ENCODE assay signal across 8 cellular contexts in genomic region chr2:101309211-101309700, GRCh38. TPM values are rescaled to one million over a fixed set of nuclear protein-coding genes. Genes with fewer than 3 reads are reported as not detected.
A peak's percentile ranks its signal among the peaks of the same experiment; 100 is the strongest.
DNase-seq lines count a peak whose midpoint lies in the region; ATAC-seq and TF ChIP-seq lines count a peak whose summit lies in the region.

No MANE protein-coding gene starts in this region.

- H4K20me1 ChIP-seq in HCT116 (ENCODE audit: insufficient read depth) (peaks cover 3% of the 10 kb centered on the region; the same call in 1 of the 2 replicates), hepatocyte (ENCODE audit: insufficient read depth, poor library complexity, severe bottlenecking) (peaks cover 31% of the 10 kb centered on the region)

- H3K9me3 ChIP-seq in HCT116 (ENCODE audit: control insufficient read depth in 1 of 2, insufficient read depth in 1 of 2, low read depth in 1 of 2, low read length in 2 of 2), result no peaks in the 10 kb centered on the region
- no peaks in the 10 kb centered on the region for H3K9me3 ChIP-seq in hepatocyte (ENCODE audit: low read depth)

- H3K4me1 ChIP-seq in HCT116 (ENCODE audit: control insufficient read depth in 1 of 2, insufficient read depth in 2 of 2, low read length in 2 of 2) (peaks cover 16 to 43% of the 10 kb centered on the region in 2 experiments), hepatocyte (ENCODE audit: insufficient read depth) (peaks cover 29% of the 10 kb centered on the region)

- no peak for DNase-seq in HCT116 (ENCODE audit: low read depth, low spot score)
- no peak for DNase-seq in hepatocyte (ENCODE audit: low spot score)
- no peak for DNase-seq in Ammon's horn (ENCODE audit: low spot score)
- DNase-seq in OCI-M1 (lab: John Stamatoyannopoulos, UW), result no peak

- H3K9ac ChIP-seq in HCT116 (ENCODE audit: low read length), result peak overlapping the region; percentile 89

- no TSS peak for BruUV-seq in HCT116 (replicated peaks; lab: Mats Ljungman, UMichigan)

- TF ChIP-seq RAD21 in HCT116 (IDR thresholded peaks at IDR 0.05; ENCODE audit: low read depth), result no peak

- intact Hi-C loops in HCT116 (cut with micrococcal nuclease), result no loop called here

- RAD21 ChIA-PET in HCT116 (lab: Charles Lee; ENCODE audit: low non-redundant PET in 1 of 2, low total read pairs in 2 of 2, uncharacterized antibody in 2 of 2, unreplicated experiment in 2 of 2), result no interaction called here

- POLR2A ChIA-PET in HCT116 (lab: Charles Lee), result interaction anchor here (1.4 to 1.5 kb wide), 2 partner anchors 10 to 11 kb away, joined by 3 to 9 read pairs; no protein-coding TSS in a partner anchor

- H3K4me3 ChIP-seq in HCT116 (replicated peaks in 1 of 2; ENCODE audit: low read depth in 1 of 2, low read length in 2 of 2) (peak overlapping the region; percentile 72 to 86), WI38 (ENCODE audit: low read depth, low read length) (peak overlapping the region; percentile 87), hepatocyte (no peak overlapping the region), skin epidermis (peak overlapping the region; percentile 58 to 95 (median 80))

- WGBS in hepatocyte (ENCODE audit: low lambda C conversion rate, missing lambda C conversion rate), result 96% methylated on average over 6 of the region's 6 CpGs

- H3K36me3 ChIP-seq in HCT116 (ENCODE audit: control insufficient read depth in 1 of 2, insufficient read depth in 2 of 2, low read length in 2 of 2) (peaks cover 0 to 3% of the 10 kb centered on the region in 2 experiments; a peak in 1 of 4 replicates), hepatocyte (replicated peaks; ENCODE audit: insufficient read depth, low read depth) (no peaks in the 10 kb centered on the region)

- H3K27ac ChIP-seq in HCT116 (ENCODE audit: low read depth, low read length), result peak overlapping the region; percentile 75
- peak overlapping the region; percentile 91 for H3K27ac ChIP-seq in hepatocyte
- peak overlapping the region in 20 of 21 experiments; percentile 89 to 99 (median 97) for H3K27ac ChIP-seq in skin epidermis

- H3K4me2 ChIP-seq in HCT116 (ENCODE audit: low read length), result peak overlapping the region; percentile 84
- peak overlapping the region; percentile 93 for H3K4me2 ChIP-seq in hepatocyte

- no peak for TF ChIP-seq POLR2A in HCT116 (IDR thresholded peaks at IDR 0.05; ENCODE audit: borderline replicate concordance, extremely low read depth, insufficient read depth, insufficient read length)

- peaks cover 41% of the 10 kb centered on the region for H3K79me2 ChIP-seq in HCT116 (ENCODE audit: insufficient read depth, low read length)
- H3K79me2 ChIP-seq in hepatocyte, result peaks cover 42% of the 10 kb centered on the region

- H2AFZ ChIP-seq in HCT116 (ENCODE audit: low read depth, low read length, poor library complexity, severe bottlenecking) (peak overlapping the region; percentile 41), hepatocyte (peak overlapping the region; percentile 77)

- TF ChIP-seq CTCF in HCT116 (IDR thresholded peaks at IDR 0.05 in 2 of 3, conservative IDR thresholded peaks at IDR 0.05 in 1 of 3; ENCODE audit: borderline replicate concordance in 1 of 3, insufficient read depth in 1 of 3, low read depth in 2 of 3, low read length in 2 of 3), result no peak
- no peak for TF ChIP-seq CTCF in WI38 (IDR thresholded peaks at IDR 0.05; ENCODE audit: low read depth, low read length)
- no peak for TF ChIP-seq CTCF in hepatocyte (IDR thresholded peaks at IDR 0.05; ENCODE audit: poor library complexity)

- CTCF ChIA-PET in HCT116 (lab: Charles Lee), result interaction anchor here (0.6 to 2.6 kb wide), 4 partner anchors 33 to 80 kb away, joined by 3 to 12 read pairs (median 4); partner anchors contain the start of gene CREG2

- no peaks in the 10 kb centered on the region for H3K27me3 ChIP-seq in HCT116 (ENCODE audit: insufficient read depth, low read length)
- no peaks in the 10 kb centered on the region for H3K27me3 ChIP-seq in hepatocyte

- ATAC-seq in HCT116 (no peak), HG02642 (IDR thresholded peaks at IDR 0.05; ENCODE audit: poor library complexity, unreplicated experiment) (no peak), GM19395 (IDR thresholded peaks at IDR 0.05; ENCODE audit: unreplicated experiment) (no peak)

- H3K9me2 ChIP-seq in HCT116 (ENCODE audit: insufficient read depth) (no peaks in the 10 kb centered on the region), hepatocyte (replicated peaks; ENCODE audit: insufficient read depth) (no peaks in the 10 kb centered on the region)

TF ChIP-seq in HCT116, 20 proteins besides CTCF, POLR2A, EP300 and RAD21:
- no peak for TF ChIP-seq TCF7L2 (IDR thresholded peaks at IDR 0.05; ENCODE audit: borderline replicate concordance, extremely low read depth, insufficient read depth, insufficient read length)
TF ChIP-seq in HCT116: peak in this region for 0.

RNA-seq across cellular contexts. Expression of gene RNF149, which starts 0.8 kb away (rescaled TPM):
- total RNA-seq in HCT116 (2021; ENCODE audit: unreplicated experiment) (40.2 TPM), hepatocyte (60.3 and 60.7 TPM in 2 replicates)
- polyA plus RNA-seq in HCT116 (2012), result 17.1 and 20.1 TPM in 2 replicates
- 64.6 and 66.0 TPM in 2 replicates for polyA plus RNA-seq in hepatocyte

RNA-seq across cellular contexts. Expression of gene CNOT11, which starts 56.6 kb away (rescaled TPM):
- total RNA-seq in HCT116 (2021; ENCODE audit: unreplicated experiment), result 57.8 TPM
- polyA plus RNA-seq in HCT116 (2012), result 22.7 and 29.4 TPM in 2 replicates
- 55.8 and 61.8 TPM in 2 replicates for total RNA-seq in hepatocyte
- 57.3 and 57.7 TPM in 2 replicates for polyA plus RNA-seq in hepatocyte
